In genomic region chr15:52714968-52715367, GRCh38 we compare ENCODE assay signal across 1 cellular context.
TF ChIP-seq lines count a peak whose summit lies in the region.

No MANE protein-coding gene starts in this region.

TF ChIP-seq in GM12878, 131 proteins besides CTCF, POLR2A, EP300 and RAD21 (continued from another document):
- TF ChIP-seq, protein P1, sequence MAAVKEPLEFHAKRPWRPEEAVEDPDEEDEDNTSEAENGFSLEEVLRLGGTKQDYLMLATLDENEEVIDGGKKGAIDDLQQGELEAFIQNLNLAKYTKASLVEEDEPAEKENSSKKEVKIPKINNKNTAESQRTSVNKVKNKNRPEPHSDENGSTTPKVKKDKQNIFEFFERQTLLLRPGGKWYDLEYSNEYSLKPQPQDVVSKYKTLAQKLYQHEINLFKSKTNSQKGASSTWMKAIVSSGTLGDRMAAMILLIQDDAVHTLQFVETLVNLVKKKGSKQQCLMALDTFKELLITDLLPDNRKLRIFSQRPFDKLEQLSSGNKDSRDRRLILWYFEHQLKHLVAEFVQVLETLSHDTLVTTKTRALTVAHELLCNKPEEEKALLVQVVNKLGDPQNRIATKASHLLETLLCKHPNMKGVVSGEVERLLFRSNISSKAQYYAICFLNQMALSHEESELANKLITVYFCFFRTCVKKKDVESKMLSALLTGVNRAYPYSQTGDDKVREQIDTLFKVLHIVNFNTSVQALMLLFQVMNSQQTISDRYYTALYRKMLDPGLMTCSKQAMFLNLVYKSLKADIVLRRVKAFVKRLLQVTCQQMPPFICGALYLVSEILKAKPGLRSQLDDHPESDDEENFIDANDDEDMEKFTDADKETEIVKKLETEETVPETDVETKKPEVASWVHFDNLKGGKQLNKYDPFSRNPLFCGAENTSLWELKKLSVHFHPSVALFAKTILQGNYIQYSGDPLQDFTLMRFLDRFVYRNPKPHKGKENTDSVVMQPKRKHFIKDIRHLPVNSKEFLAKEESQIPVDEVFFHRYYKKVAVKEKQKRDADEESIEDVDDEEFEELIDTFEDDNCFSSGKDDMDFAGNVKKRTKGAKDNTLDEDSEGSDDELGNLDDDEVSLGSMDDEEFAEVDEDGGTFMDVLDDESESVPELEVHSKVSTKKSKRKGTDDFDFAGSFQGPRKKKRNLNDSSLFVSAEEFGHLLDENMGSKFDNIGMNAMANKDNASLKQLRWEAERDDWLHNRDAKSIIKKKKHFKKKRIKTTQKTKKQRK (IDR thresholded peaks at IDR 0.05; ENCODE audit: low read depth, low read length) = no peak
- TF ChIP-seq, protein P2, sequence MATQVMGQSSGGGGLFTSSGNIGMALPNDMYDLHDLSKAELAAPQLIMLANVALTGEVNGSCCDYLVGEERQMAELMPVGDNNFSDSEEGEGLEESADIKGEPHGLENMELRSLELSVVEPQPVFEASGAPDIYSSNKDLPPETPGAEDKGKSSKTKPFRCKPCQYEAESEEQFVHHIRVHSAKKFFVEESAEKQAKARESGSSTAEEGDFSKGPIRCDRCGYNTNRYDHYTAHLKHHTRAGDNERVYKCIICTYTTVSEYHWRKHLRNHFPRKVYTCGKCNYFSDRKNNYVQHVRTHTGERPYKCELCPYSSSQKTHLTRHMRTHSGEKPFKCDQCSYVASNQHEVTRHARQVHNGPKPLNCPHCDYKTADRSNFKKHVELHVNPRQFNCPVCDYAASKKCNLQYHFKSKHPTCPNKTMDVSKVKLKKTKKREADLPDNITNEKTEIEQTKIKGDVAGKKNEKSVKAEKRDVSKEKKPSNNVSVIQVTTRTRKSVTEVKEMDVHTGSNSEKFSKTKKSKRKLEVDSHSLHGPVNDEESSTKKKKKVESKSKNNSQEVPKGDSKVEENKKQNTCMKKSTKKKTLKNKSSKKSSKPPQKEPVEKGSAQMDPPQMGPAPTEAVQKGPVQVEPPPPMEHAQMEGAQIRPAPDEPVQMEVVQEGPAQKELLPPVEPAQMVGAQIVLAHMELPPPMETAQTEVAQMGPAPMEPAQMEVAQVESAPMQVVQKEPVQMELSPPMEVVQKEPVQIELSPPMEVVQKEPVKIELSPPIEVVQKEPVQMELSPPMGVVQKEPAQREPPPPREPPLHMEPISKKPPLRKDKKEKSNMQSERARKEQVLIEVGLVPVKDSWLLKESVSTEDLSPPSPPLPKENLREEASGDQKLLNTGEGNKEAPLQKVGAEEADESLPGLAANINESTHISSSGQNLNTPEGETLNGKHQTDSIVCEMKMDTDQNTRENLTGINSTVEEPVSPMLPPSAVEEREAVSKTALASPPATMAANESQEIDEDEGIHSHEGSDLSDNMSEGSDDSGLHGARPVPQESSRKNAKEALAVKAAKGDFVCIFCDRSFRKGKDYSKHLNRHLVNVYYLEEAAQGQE (IDR thresholded peaks at IDR 0.05; ENCODE audit: low read depth, low read length) = no peak
- TF ChIP-seq CHD4 (IDR thresholded peaks at IDR 0.05) (no peak), TARDBP (IDR thresholded peaks at IDR 0.05; ENCODE audit: borderline replicate concordance) (no peak), IKZF1 (conservative IDR thresholded peaks at IDR 0.05) (peak; percentile 28; the same call in 1 of the 2 replicates), MYB (IDR thresholded peaks at IDR 0.05; ENCODE audit: borderline replicate concordance, low read depth, low read length) (no peak)
